Comparison of ENCODE assay signal across 23 cellular contexts in the genomic region with DNA sequence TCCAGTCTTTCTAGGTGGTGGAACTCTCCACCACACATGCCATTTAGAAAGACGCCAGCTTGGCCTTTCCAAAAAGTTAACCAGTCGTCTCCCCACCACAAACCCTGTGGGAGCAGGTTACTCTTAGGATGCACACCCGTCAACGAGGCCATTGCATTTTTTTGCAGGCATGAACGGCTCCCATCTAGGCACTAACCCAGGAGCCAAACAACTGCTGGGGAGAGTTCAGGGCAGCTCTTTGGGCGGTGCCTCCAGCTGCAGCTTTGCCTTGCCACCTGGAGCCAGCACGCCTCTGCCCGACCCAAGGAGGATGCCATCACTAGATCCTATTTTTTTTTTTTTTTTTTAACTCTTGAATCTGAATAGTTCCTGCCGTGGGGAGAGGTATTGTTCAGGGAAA.
"Had no signal": no experiment of that assay in that cellular context is flagged by ENCODE, and none has a peak within 500 bp of the region (broad histone marks: within the 10 kb centered on the region; RNA-seq: fewer than 3 reads in every experiment).

No MANE protein-coding gene starts in this region.

- H3K9me3 Mint-ChIP-seq: stimulated activated memory B cell treated with anti-CD40 and anti-IgM and Interleukin-4, amounts not matched to agents 10 μg/mL and 1 μg/mL and 100 μg/mL, for 72 hours had no signal

- H3K27me3 Mint-ChIP-seq: naive thymus-derived CD4-positive, alpha-beta T cell; stimulated activated memory B cell treated with anti-CD40 and anti-IgM and Interleukin-4, amounts not matched to agents 10 μg/mL and 1 μg/mL and 100 μg/mL, for 72 hours; stimulated activated naive CD8-positive, alpha-beta T cell treated with anti-CD3 and anti-CD28 coated beads, Interleukin-15, amount 100 ng/mL, for 72 hours had no signal

- H3K4me1 ChIP-seq: esophagus squamous epithelium, gastroesophageal sphincter, transverse colon had no signal

- H3K4me3 Mint-ChIP-seq: naive thymus-derived CD4-positive, alpha-beta T cell; stimulated activated memory B cell treated with anti-CD40 and anti-IgM and Interleukin-4, amounts not matched to agents 10 μg/mL and 1 μg/mL and 100 μg/mL, for 72 hours; stimulated activated naive CD8-positive, alpha-beta T cell treated with anti-CD3 and anti-CD28 coated beads, Interleukin-15, amount 100 ng/mL, for 72 hours had no signal

- H3K27ac ChIP-seq: esophagus squamous epithelium, gastroesophageal sphincter, transverse colon had no signal

- H3K4me1 Mint-ChIP-seq: naive thymus-derived CD4-positive, alpha-beta T cell; stimulated activated naive CD8-positive, alpha-beta T cell treated with anti-CD3 and anti-CD28 coated beads, Interleukin-15, amount 100 ng/mL, for 72 hours had no signal

- H3K36me3 ChIP-seq: transverse colon had no signal

- H3K4me3 ChIP-seq: dorsolateral prefrontal cortex, esophagus squamous epithelium, gastroesophageal sphincter, lung, spleen, thoracic aorta, transverse colon had no signal

- DNase-seq: cortex of kidney; dorsolateral prefrontal cortex; effector memory CD4-positive, alpha-beta T cell; esophagus squamous epithelium; foreskin fibroblast; glutamatergic neuron; kidney; left cardiac atrium; left ventricle myocardium superior; mesenchymal stem cell; naive thymus-derived CD4-positive, alpha-beta T cell; posterior cingulate gyrus; spleen; stimulated activated CD4-positive, alpha-beta T cell treated with anti-CD3 and anti-CD28 coated beads, Interleukin-15, amount 100 ng/mL, for 24 hours; stimulated activated CD4-positive, alpha-beta T cell treated with anti-CD3 and anti-CD28 coated beads, Interleukin-1b, Interleukin-23, amount 100 ng/mL, for 48 hours; stimulated activated CD4-positive, alpha-beta T cell treated with anti-CD3 and anti-CD28 coated beads, Interleukin-4, amount 100 ng/mL, for 24 hours; stimulated activated naive CD8-positive, alpha-beta T cell treated with anti-CD3 and anti-CD28 coated beads, Interleukin-15, amount 100 ng/mL, for 72 hours had no signal

- H3K27ac Mint-ChIP-seq: naive thymus-derived CD4-positive, alpha-beta T cell; stimulated activated memory B cell treated with anti-CD40 and anti-IgM and Interleukin-4, amounts not matched to agents 10 μg/mL and 1 μg/mL and 100 μg/mL, for 72 hours; stimulated activated naive CD8-positive, alpha-beta T cell treated with anti-CD3 and anti-CD28 coated beads, Interleukin-15, amount 100 ng/mL, for 72 hours had no signal

- H3K27me3 ChIP-seq: dorsolateral prefrontal cortex, esophagus squamous epithelium, gastroesophageal sphincter, spleen, transverse colon had no signal

- ATAC-seq: gastroesophageal sphincter; naive thymus-derived CD4-positive, alpha-beta T cell; sciatic nerve; stimulated activated memory B cell treated with anti-CD40 and anti-IgM and Interleukin-4, amounts not matched to agents 10 μg/mL and 1 μg/mL and 100 μg/mL, for 72 hours; stimulated activated naive CD8-positive, alpha-beta T cell treated with anti-CD3 and anti-CD28 coated beads, Interleukin-15, amount 100 ng/mL, for 72 hours had no signal
